Comparison of ENCODE assay signal across 15 cellular contexts in genomic region chr20:23092861-23093543, GRCh38. TPM values are rescaled to one million over a fixed set of nuclear protein-coding genes. Genes with fewer than 3 reads are reported as not detected.
"Had no signal": no experiment of that assay in that cellular context is flagged by ENCODE, and none has a peak within 500 bp of the region (broad histone marks: within the 10 kb centered on the region; RNA-seq: fewer than 3 reads in every experiment).

No MANE protein-coding gene starts in this region.

- H3K9ac ChIP-seq: SK-N-SH had no signal

- H3K4me2 ChIP-seq: SK-N-SH had no signal

- H3K9me3 Mint-ChIP-seq: activated B cell treated with CpG ODN at 0.5 μM for 24 hours; activated CD4-positive, alpha-beta T cell treated with anti-CD3 and anti-CD28 coated beads, Interleukin-2, amount 10 ng/mL, durations not matched to agents 7 days and 5 days; activated naive CD8-positive, alpha-beta T cell treated with anti-CD3 and anti-CD28 coated beads for 36 hours; stimulated activated naive CD8-positive, alpha-beta T cell treated with anti-CD3 and anti-CD28 coated beads, Interleukin-15, amount 100 ng/mL, for 72 hours had no signal

- ATAC-seq: stimulated activated naive CD8-positive, alpha-beta T cell treated with anti-CD3 and anti-CD28 coated beads, Interleukin-15, amount 100 ng/mL, for 72 hours had no signal

- H3K27ac ChIP-seq: epithelial cell of prostate had no signal

- H3K27ac Mint-ChIP-seq: activated B cell treated with CpG ODN at 0.5 μM for 24 hours; activated CD4-positive, alpha-beta T cell treated with anti-CD3 and anti-CD28 coated beads, Interleukin-2, amount 10 ng/mL, durations not matched to agents 7 days and 5 days; activated naive CD8-positive, alpha-beta T cell treated with anti-CD3 and anti-CD28 coated beads for 36 hours; stimulated activated naive CD8-positive, alpha-beta T cell treated with anti-CD3 and anti-CD28 coated beads, Interleukin-15, amount 100 ng/mL, for 72 hours had no signal

- H3K9me2 ChIP-seq: SK-N-SH had no signal

- H3K27me3 ChIP-seq: testis had no signal

- H3K36me3 Mint-ChIP-seq: activated naive CD8-positive, alpha-beta T cell treated with anti-CD3 and anti-CD28 coated beads for 36 hours had no signal

- H3K36me3 ChIP-seq: left ventricle myocardium inferior had no signal

- H3K4me3 Mint-ChIP-seq: activated B cell treated with CpG ODN at 0.5 μM for 24 hours; activated CD4-positive, alpha-beta T cell treated with anti-CD3 and anti-CD28 coated beads, Interleukin-2, amount 10 ng/mL, durations not matched to agents 7 days and 5 days; activated naive CD8-positive, alpha-beta T cell treated with anti-CD3 and anti-CD28 coated beads for 36 hours; stimulated activated naive CD8-positive, alpha-beta T cell treated with anti-CD3 and anti-CD28 coated beads, Interleukin-15, amount 100 ng/mL, for 72 hours had no signal

- H3K4me3 ChIP-seq: left ventricle myocardium inferior, testis had no signal

- DNase-seq: activated B cell treated with CpG ODN at 0.5 μM for 24 hours; activated CD4-positive, alpha-beta T cell treated with anti-CD3 and anti-CD28 coated beads, Interleukin-2, amount 10 ng/mL, durations not matched to agents 7 days and 5 days; activated gamma-delta T cell; activated naive CD8-positive, alpha-beta T cell treated with anti-CD3 and anti-CD28 coated beads for 36 hours; activated T-cell treated with anti-CD3 and anti-CD28 coated beads, Interleukin-2, amount 50 U/mL, for 1 hour; left ventricle myocardium inferior; mesendoderm; SK-N-SH; stimulated activated CD4-positive, alpha-beta T cell treated with anti-CD3 and anti-CD28 coated beads, Interleukin-4, amount 100 ng/mL, for 1 hour; stimulated activated naive CD8-positive, alpha-beta T cell treated with anti-CD3 and anti-CD28 coated beads, Interleukin-15, amount 100 ng/mL, for 72 hours had no signal

- H3K4me1 Mint-ChIP-seq: activated B cell treated with CpG ODN at 0.5 μM for 24 hours; activated CD4-positive, alpha-beta T cell treated with anti-CD3 and anti-CD28 coated beads, Interleukin-2, amount 10 ng/mL, durations not matched to agents 7 days and 5 days; activated naive CD8-positive, alpha-beta T cell treated with anti-CD3 and anti-CD28 coated beads for 36 hours; stimulated activated naive CD8-positive, alpha-beta T cell treated with anti-CD3 and anti-CD28 coated beads, Interleukin-15, amount 100 ng/mL, for 72 hours had no signal

- H3K9me3 ChIP-seq: left ventricle myocardium inferior, SK-N-SH, testis had no signal

RNA-seq across cellular contexts. Expression of gene CD93, which starts 6.9 kb away (rescaled TPM):
- total RNA-seq: activated B cell treated with CpG ODN at 0.5 μM for 24 hours had no signal

RNA-seq across cellular contexts. Expression of gene THBD, which starts 43.5 kb away (rescaled TPM):
- total RNA-seq: activated B cell treated with CpG ODN at 0.5 μM for 24 hours; activated CD4-positive, alpha-beta T cell treated with anti-CD3 and anti-CD28 coated beads, Interleukin-2, amount 10 ng/mL, durations not matched to agents 7 days and 5 days; activated naive CD8-positive, alpha-beta T cell treated with anti-CD3 and anti-CD28 coated beads for 36 hours; T-helper 1 cell treated with Interleukin-12 subunit alpha and Interleukin-12 subunit beta and Interleukin-4 antibody, amounts not matched to agents 30 ng/mL and 1 ng/mL, for 36 hours had no signal

RNA-seq across cellular contexts. Expression of gene SSTR4, which starts 57.9 kb away (rescaled TPM):
- total RNA-seq: activated B cell treated with CpG ODN at 0.5 μM for 24 hours; activated CD4-positive, alpha-beta T cell treated with anti-CD3 and anti-CD28 coated beads, Interleukin-2, amount 10 ng/mL, durations not matched to agents 7 days and 5 days; activated naive CD8-positive, alpha-beta T cell treated with anti-CD3 and anti-CD28 coated beads for 36 hours; left ventricle myocardium inferior; osteocyte; T-helper 1 cell treated with Interleukin-12 subunit alpha and Interleukin-12 subunit beta and Interleukin-4 antibody, amounts not matched to agents 30 ng/mL and 1 ng/mL, for 36 hours; ureter had no signal
